In genomic region chr17:7837375-7838290, GRCh38 we compare ENCODE assay signal across 8 cellular contexts. TPM values are rescaled to one million over a fixed set of nuclear protein-coding genes. Genes with fewer than 3 reads are reported as not detected.
A peak's percentile ranks its signal among the peaks of the same experiment; 100 is the strongest.
DNase-seq lines count a peak whose midpoint lies in the region; ATAC-seq and TF ChIP-seq lines count a peak whose summit lies in the region.

No MANE protein-coding gene starts in this region.

- no peak overlapping the region for H2AFZ ChIP-seq in OCI-LY3 (ENCODE audit: low read depth, low read length)

- H4K20me1 ChIP-seq in OCI-LY3 (ENCODE audit: insufficient read depth, low read length) = peaks cover 23% of the 10 kb centered on the region

- H3K27ac ChIP-seq in OCI-LY3 (ENCODE audit: low read length) (peak overlapping the region; percentile 90), ectodermal cell (ENCODE audit: insufficient read depth, low read depth, low read length, poor library complexity, severe bottlenecking) (peak overlapping the region; percentile 88)

- H3K79me2 ChIP-seq in OCI-LY3 (ENCODE audit: low read length) = peaks cover 58% of the 10 kb centered on the region

- peak overlapping the region; percentile 92 for H3K4me3 Mint-ChIP-seq in osteocyte (ENCODE audit: unreplicated experiment)

- peak overlapping the region; percentile 96 for H3K9ac ChIP-seq in OCI-LY3 (ENCODE audit: low read length)

- no peaks in the 10 kb centered on the region for H3K36me3 ChIP-seq in OCI-LY3 (replicated peaks; ENCODE audit: low read depth, low read length)
- peaks cover 4% of the 10 kb centered on the region for H3K36me3 ChIP-seq in ectodermal cell (ENCODE audit: control insufficient read depth, insufficient read depth, low read length)

- H3K27me3 ChIP-seq in OCI-LY3 (ENCODE audit: low read depth, low read length) (no peaks in the 10 kb centered on the region), ectodermal cell (ENCODE audit: control insufficient read depth, insufficient read depth, low read length, poor library complexity, severe bottlenecking) (peaks cover 9% of the 10 kb centered on the region)

- TF ChIP-seq CTCF in OCI-LY3 (IDR thresholded peaks at IDR 0.05; ENCODE audit: low read depth, low read length) (no peak), osteocyte (IDR thresholded peaks at IDR 0.05) (no peak), omental fat pad (IDR thresholded peaks at IDR 0.05) (no peak)

- DNase-seq in DMS 273 (lab: John Stamatoyannopoulos, UW; ENCODE audit: unreplicated experiment) = peak; percentile 48
- DNase-seq in DMS 273 treated with DMSO at 0.1 percent for 48 hours (lab: John Stamatoyannopoulos, UW) = no peak
- no peak for DNase-seq in osteocyte (ENCODE audit: extremely low spot score, unreplicated experiment)
- no peak for DNase-seq in omental fat pad (ENCODE audit: low spot score)

- H3K4me1 Mint-ChIP-seq in osteocyte (ENCODE audit: unreplicated experiment) = peaks cover 66% of the 10 kb centered on the region

- no peaks in the 10 kb centered on the region for H3K9me3 Mint-ChIP-seq in osteocyte (ENCODE audit: unreplicated experiment)

- peak overlapping the region; percentile 99 for H3K27ac Mint-ChIP-seq in osteocyte (ENCODE audit: unreplicated experiment)

- peak overlapping the region; percentile 97 for H3K4me3 ChIP-seq in OCI-LY3 (ENCODE audit: low read length)
- peak overlapping the region; percentile 28 for H3K4me3 ChIP-seq in ectodermal cell (ENCODE audit: insufficient read depth, low read depth, low read length)

- ATAC-seq in HG03045 (IDR thresholded peaks at IDR 0.05; ENCODE audit: unreplicated experiment) (no peak), omental fat pad (ENCODE audit: low FRiP score) (no peak), GM21447 (IDR thresholded peaks at IDR 0.05; ENCODE audit: unreplicated experiment) (no peak)

- 4% methylated on average over 9 to 12 of the region's 12 CpGs for WGBS in ectodermal cell, 2 experiments

- peaks cover 3% of the 10 kb centered on the region for H3K27me3 Mint-ChIP-seq in osteocyte (ENCODE audit: unreplicated experiment)

- H3K4me1 ChIP-seq in OCI-LY3 (ENCODE audit: low read length) (peaks cover 46% of the 10 kb centered on the region), ectodermal cell (ENCODE audit: control insufficient read depth, insufficient read depth, low read length) (peaks cover 42% of the 10 kb centered on the region)

- H3K4me2 ChIP-seq in OCI-LY3 (ENCODE audit: low read length) = peak overlapping the region; percentile 96

- H3K9me3 ChIP-seq in OCI-LY3 (ENCODE audit: insufficient read depth, low read length) (no peaks in the 10 kb centered on the region), ectodermal cell (ENCODE audit: control insufficient read depth, low read length) (no peaks in the 10 kb centered on the region)

- peaks cover 6% of the 10 kb centered on the region for H3K36me3 Mint-ChIP-seq in osteocyte (ENCODE audit: unreplicated experiment)

RNA-seq across cellular contexts. Expression of gene KDM6B, which starts 3.6 kb away (rescaled TPM):
- polyA plus RNA-seq in ectodermal cell (2013, experiment 1 of 4) = 30.3 TPM
- polyA plus RNA-seq in ectodermal cell (2013, experiment 2 of 4) = 36.4 TPM
- 32.0 TPM for polyA plus RNA-seq in ectodermal cell (2013, experiment 3 of 4)
- 34.0 TPM for polyA plus RNA-seq in ectodermal cell (2013, experiment 4 of 4)
- total RNA-seq in osteocyte (52.9 and 53.7 TPM in 2 replicates), omental fat pad (10 to 100 TPM in 3 of 4 donors, 1 to 10 TPM in 1; 4.8 to 52.8 (median 34.6) TPM)

RNA-seq across cellular contexts. Expression of gene TMEM88, which starts 17.2 kb away (rescaled TPM):
- polyA plus RNA-seq in ectodermal cell (2013, experiment 1 of 4) = 67.3 TPM
- polyA plus RNA-seq in ectodermal cell (2013, experiment 2 of 4) = 77.7 TPM
- polyA plus RNA-seq in ectodermal cell (2013, experiment 3 of 4) = 52.8 TPM
- 61.1 TPM for polyA plus RNA-seq in ectodermal cell (2013, experiment 4 of 4)
- total RNA-seq in osteocyte = 3.4 TPM in 2 replicates
- total RNA-seq in omental fat pad = 10 to 100 TPM; 20.2 to 99.9 (median 24.6) TPM

RNA-seq across cellular contexts. Expression of gene NAA38, which starts 19.7 kb away (rescaled TPM):
- 46.7 TPM for polyA plus RNA-seq in ectodermal cell (2013, experiment 1 of 4)
- 34.2 TPM for polyA plus RNA-seq in ectodermal cell (2013, experiment 2 of 4)
- polyA plus RNA-seq in ectodermal cell (2013, experiment 3 of 4) = 55.3 TPM
- polyA plus RNA-seq in ectodermal cell (2013, experiment 4 of 4) = 48.9 TPM
- total RNA-seq in osteocyte (65.8 and 66.2 TPM in 2 replicates), omental fat pad (100 to 1,000 TPM in 1 of 4 donors, 10 to 100 TPM in 3; 61.2 to 209 (median 68.2) TPM)

RNA-seq across cellular contexts. Expression of gene CYB5D1, which starts 20.2 kb away (rescaled TPM):
- 22.6 TPM for polyA plus RNA-seq in ectodermal cell (2013, experiment 1 of 4)
- polyA plus RNA-seq in ectodermal cell (2013, experiment 2 of 4) = 28.3 TPM
- polyA plus RNA-seq in ectodermal cell (2013, experiment 3 of 4) = 13.4 TPM
- polyA plus RNA-seq in ectodermal cell (2013, experiment 4 of 4) = 16.9 TPM
- total RNA-seq in osteocyte (8.5 and 10.2 TPM in 2 replicates), omental fat pad (10 to 100 TPM in 1 of 4 donors, 1 to 10 TPM in 3; 9.0 to 33.5 (median 9.3) TPM)

RNA-seq across cellular contexts. Expression of gene CHD3, which starts 51.0 kb away (rescaled TPM):
- 32.7 TPM for polyA plus RNA-seq in ectodermal cell (2013, experiment 1 of 4)
- polyA plus RNA-seq in ectodermal cell (2013, experiment 2 of 4) = 34.6 TPM
- 32.8 TPM for polyA plus RNA-seq in ectodermal cell (2013, experiment 3 of 4)
- 34.2 TPM for polyA plus RNA-seq in ectodermal cell (2013, experiment 4 of 4)
- total RNA-seq in osteocyte (196 and 206 TPM in 2 replicates), omental fat pad (10 to 100 TPM; 47.0 to 77.6 (median 57.3) TPM)
